15 cellular contexts compared by ENCODE assay signal in genomic region chr18:54020346-54020745, GRCh38.
"Had no signal": no experiment of that assay in that cellular context is flagged by ENCODE, and none has a peak within 500 bp of the region (broad histone marks: within the 10 kb centered on the region; RNA-seq: fewer than 3 reads in every experiment).

No MANE protein-coding gene starts in this region.

- ATAC-seq: activated naive CD4-positive, alpha-beta T cell treated with anti-CD3 and anti-CD28 coated beads, Interleukin-2, amount 50 U/mL, for 72 hours; activated T-cell treated with anti-CD3 and anti-CD28 coated beads, Interleukin-2, amount 50 U/mL, for 72 hours; lower lobe of right lung; natural killer cell; stimulated activated memory B cell treated with anti-CD40 and anti-IgM and Interleukin-4, amounts not matched to agents 10 μg/mL and 1 μg/mL and 100 μg/mL, for 72 hours had no signal

- H3K4me3 Mint-ChIP-seq: activated T-cell treated with anti-CD3 and anti-CD28 coated beads, Interleukin-2, amount 50 U/mL, for 72 hours; brain; natural killer cell; stimulated activated memory B cell treated with anti-CD40 and anti-IgM and Interleukin-4, amounts not matched to agents 10 μg/mL and 1 μg/mL and 100 μg/mL, for 72 hours had no signal

- DNase-seq: activated CD4-positive, CD25-positive, alpha-beta regulatory T cell treated with anti-CD3 and anti-CD28 coated beads, Interleukin-2, amount 50 U/mL, for 72 hours; activated CD8-positive, alpha-beta memory T cell treated with anti-CD3 and anti-CD28 coated beads for 24 hours; activated CD8-positive, alpha-beta memory T cell treated with anti-CD3 and anti-CD28 coated beads, Interleukin-2, amount 50 U/mL, for 48 hours; activated gamma-delta T cell; activated T-cell treated with anti-CD3 and anti-CD28 coated beads, Interleukin-2, amount 50 U/mL, for 72 hours; central memory CD4-positive, alpha-beta T cell; hypothalamus; lower lobe of right lung; natural killer cell; sigmoid colon; stimulated activated CD4-positive, alpha-beta T cell treated with anti-CD3 and anti-CD28 coated beads, Interleukin-4, amount 100 ng/mL, for 4 hours; upper lobe of left lung had no signal

- H3K9me3 Mint-ChIP-seq: activated naive CD4-positive, alpha-beta T cell treated with anti-CD3 and anti-CD28 coated beads, Interleukin-2, amount 50 U/mL, for 72 hours; activated T-cell treated with anti-CD3 and anti-CD28 coated beads, Interleukin-2, amount 50 U/mL, for 72 hours; brain; stimulated activated memory B cell treated with anti-CD40 and anti-IgM and Interleukin-4, amounts not matched to agents 10 μg/mL and 1 μg/mL and 100 μg/mL, for 72 hours had no signal

- H3K36me3 Mint-ChIP-seq: activated naive CD4-positive, alpha-beta T cell treated with anti-CD3 and anti-CD28 coated beads, Interleukin-2, amount 50 U/mL, for 72 hours; brain; stimulated activated memory B cell treated with anti-CD40 and anti-IgM and Interleukin-4, amounts not matched to agents 10 μg/mL and 1 μg/mL and 100 μg/mL, for 72 hours had no signal

- H3K4me1 Mint-ChIP-seq: brain; natural killer cell; stimulated activated memory B cell treated with anti-CD40 and anti-IgM and Interleukin-4, amounts not matched to agents 10 μg/mL and 1 μg/mL and 100 μg/mL, for 72 hours had no signal

- H3K27ac Mint-ChIP-seq: activated naive CD4-positive, alpha-beta T cell treated with anti-CD3 and anti-CD28 coated beads, Interleukin-2, amount 50 U/mL, for 72 hours; activated T-cell treated with anti-CD3 and anti-CD28 coated beads, Interleukin-2, amount 50 U/mL, for 72 hours; brain; natural killer cell; stimulated activated memory B cell treated with anti-CD40 and anti-IgM and Interleukin-4, amounts not matched to agents 10 μg/mL and 1 μg/mL and 100 μg/mL, for 72 hours had no signal
